In genomic region chr9:132043708-132044107, GRCh38 we compare ENCODE assay signal across 22 cellular contexts. TPM values are rescaled to one million over a fixed set of nuclear protein-coding genes. Genes with fewer than 3 reads are reported as not detected.
A peak's percentile ranks its signal among the peaks of the same experiment; 100 is the strongest.
DNase-seq lines count a peak whose midpoint lies in the region; ATAC-seq and TF ChIP-seq lines count a peak whose summit lies in the region.
"Had no signal": no experiment of that assay in that cellular context is flagged by ENCODE, and none has a peak within 500 bp of the region (broad histone marks: within the 10 kb centered on the region; RNA-seq: fewer than 3 reads in every experiment).

No MANE protein-coding gene starts in this region.

- H4K20me1 ChIP-seq in smooth muscle cell (ENCODE audit: low read depth), result peaks cover 82% of the 10 kb centered on the region

- H3F3A ChIP-seq in smooth muscle cell (ENCODE audit: low read depth), result peaks cover 6% of the 10 kb centered on the region

- peaks cover 5% of the 10 kb centered on the region for H3K4me1 ChIP-seq in smooth muscle cell (ENCODE audit: low read depth)

- H3K9me3 ChIP-seq in WERI-Rb-1 (ENCODE audit: severe bottlenecking), result no peaks in the 10 kb centered on the region
- H3K9me3 ChIP-seq in smooth muscle cell (replicated peaks; ENCODE audit: low read depth), result no peaks in the 10 kb centered on the region
- H3K9me3 ChIP-seq: A549, MG63, SJSA1 had no signal

- intact Hi-C loops in Right ventricle myocardium inferior (cut with DNase I), result no loop called here

- H3K36me3 ChIP-seq in WERI-Rb-1 (no peaks in the 10 kb centered on the region; the same call in 1 of the 2 replicates), smooth muscle cell (ENCODE audit: low read depth) (no peaks in the 10 kb centered on the region)
- H3K36me3 ChIP-seq: MG63 had no signal

- H3K27ac ChIP-seq in WERI-Rb-1 (peak overlapping the region; percentile 87), smooth muscle cell (ENCODE audit: low read depth) (peak overlapping the region; percentile 72), caudate nucleus (ENCODE audit: low read depth, low read length) (no peak overlapping the region)

- 97% methylated on average over 3 of the region's 3 CpGs for WGBS in smooth muscle cell (ENCODE audit: low lambda C conversion rate)

- ATAC-seq in HG03442 (IDR thresholded peaks at IDR 0.05; ENCODE audit: unreplicated experiment), result no peak
- ATAC-seq in Right ventricle myocardium inferior, result no peak
- ATAC-seq: A549, HCT116, HepG2, Panc1 had no signal

- peak; percentile 52 for DNase-seq in ELR (ENCODE audit: low read depth)
- DNase-seq in M059J (ENCODE audit: low read depth), result peak; percentile 34
- no peak for DNase-seq in WERI-Rb-1
- no peak for DNase-seq in smooth muscle cell (lab: John Stamatoyannopoulos, UW; ENCODE audit: unreplicated experiment)
- DNase-seq in caudate nucleus (lab: John Stamatoyannopoulos, UW), result no peak
- DNase-seq in Right ventricle myocardium inferior (ENCODE audit: missing footprints), result no peak
- DNase-seq: Calu3; CD8-positive, alpha-beta memory T cell; DMS79 treated with DMSO at 0.1 percent for 48 hours; Kasumi-1; MG63; NCI-H2029; NCI-H446 treated with DMSO at 0.1 percent for 48 hours; NCI-H526 treated with DMSO at 0.1 percent for 48 hours; T-helper 1 cell had no signal

- no peaks in the 10 kb centered on the region for H3K27me3 ChIP-seq in WERI-Rb-1 (ENCODE audit: insufficient read depth, low read depth, severe bottlenecking)
- H3K27me3 ChIP-seq in smooth muscle cell (ENCODE audit: low read depth), result no peaks in the 10 kb centered on the region
- H3K27me3 ChIP-seq: MG63, SJSA1 had no signal

- H2AFZ ChIP-seq in smooth muscle cell (ENCODE audit: low read depth), result no peak overlapping the region

- H3K4me2 ChIP-seq in smooth muscle cell, result no peak overlapping the region

- H3K4me3 ChIP-seq in WERI-Rb-1 (ENCODE audit: low read depth, low read length) (no peak overlapping the region), smooth muscle cell (no peak overlapping the region)
- H3K4me3 ChIP-seq: A549, K562, MG63, SJSA1 had no signal

- no peak overlapping the region for H3K9ac ChIP-seq in smooth muscle cell (ENCODE audit: low read depth)

- peaks cover 46% of the 10 kb centered on the region for H3K79me2 ChIP-seq in smooth muscle cell (ENCODE audit: low read depth)

- TF ChIP-seq CTCF in WERI-Rb-1 (IDR thresholded peaks at IDR 0.05; ENCODE audit: low read depth, low read length) (no peak), smooth muscle cell (IDR thresholded peaks at IDR 0.05; ENCODE audit: borderline replicate concordance, insufficient read depth, poor library complexity, severe bottlenecking) (no peak)

RNA-seq across cellular contexts. Expression of gene MED27, which starts 36.0 kb away (rescaled TPM):
- 50.1 and 61.1 TPM in 2 replicates for total RNA-seq in M059J (2014; rRNA removed; shearing (Covaris generic))
- total RNA-seq in smooth muscle cell (22.1 and 24.0 TPM in 2 replicates), Right ventricle myocardium inferior (15.1 TPM)
- 47.5 and 50.0 TPM in 2 replicates for polyA plus RNA-seq in smooth muscle cell

Comparison
In these comparisons a context has a peak if more than half of its experiments do, and no peak if none do; other contexts are left out.
1. DNase-seq: peak in ELR (single experiment) and M059J (single experiment); none in WERI-Rb-1 (single experiment), smooth muscle cell (single experiment), caudate nucleus (0 of 61) and Right ventricle myocardium inferior (single experiment).